ENCODE assay signal across 19 cellular contexts in the genomic region with DNA sequence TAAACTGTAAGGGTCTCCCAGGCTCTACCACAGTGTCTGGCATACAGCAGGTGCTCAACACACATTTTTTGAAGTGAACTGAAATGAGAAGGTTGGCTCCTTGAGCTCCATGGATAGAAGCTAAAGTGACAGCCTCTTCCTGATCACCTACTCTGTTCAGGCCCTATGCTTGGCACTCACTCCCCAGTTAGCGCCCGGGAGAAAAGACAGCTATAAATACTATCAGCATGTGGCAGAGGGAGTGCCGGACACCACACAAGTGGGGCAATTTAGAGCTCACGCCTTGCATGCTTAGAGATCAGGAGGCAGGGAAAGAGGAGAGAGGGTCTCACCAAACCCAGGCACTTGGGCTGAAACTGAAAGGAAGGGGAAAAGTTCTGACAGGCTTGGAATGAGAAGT.
"Had no signal": no experiment of that assay in that cellular context is flagged by ENCODE, and none has a peak within 500 bp of the region (broad histone marks: within the 10 kb centered on the region; RNA-seq: fewer than 3 reads in every experiment).

No MANE protein-coding gene starts in this region.

- DNase-seq: cortex of kidney; left colon; natural killer cell; pancreas; retina; stimulated activated CD4-positive, alpha-beta T cell treated with anti-CD3 and anti-CD28 coated beads, Interleukin-12 subunit alpha, Interleukin-12 subunit beta, amount 100 ng/mL, for 4 hours; stimulated activated CD4-positive, alpha-beta T cell treated with anti-CD3 and anti-CD28 coated beads, Interleukin-4, amount 100 ng/mL, for 1 hour; stimulated activated naive CD4-positive, alpha-beta T cell; stimulated activated naive CD8-positive, alpha-beta T cell treated with anti-CD3 and anti-CD28 coated beads, Interleukin-15, amount 100 ng/mL, for 72 hours; transverse colon; upper lobe of right lung; uterus had no signal

- H3K27ac Mint-ChIP-seq: memory B cell; natural killer cell; stimulated activated naive CD8-positive, alpha-beta T cell treated with anti-CD3 and anti-CD28 coated beads, Interleukin-15, amount 100 ng/mL, for 72 hours had no signal

- H3K4me1 ChIP-seq: pancreas, upper lobe of right lung had no signal

- H3K36me3 ChIP-seq: neutrophil, pancreas, suprapubic skin, transverse colon, upper lobe of right lung, uterus had no signal

- H3K4me3 ChIP-seq: hepatocyte, lung, pancreas, smooth muscle cell, suprapubic skin, transverse colon, upper lobe of right lung, uterus had no signal

- H3K27ac ChIP-seq: hepatocyte, neutrophil, pancreas, suprapubic skin, transverse colon, upper lobe of right lung, uterus had no signal

- H3K36me3 Mint-ChIP-seq: memory B cell, natural killer cell had no signal

- ATAC-seq: left colon, natural killer cell, pancreas, sciatic nerve, upper lobe of right lung had no signal

- H3K4me3 Mint-ChIP-seq: memory B cell; natural killer cell; stimulated activated naive CD8-positive, alpha-beta T cell treated with anti-CD3 and anti-CD28 coated beads, Interleukin-15, amount 100 ng/mL, for 72 hours had no signal

- H3K4me1 Mint-ChIP-seq: memory B cell; natural killer cell; stimulated activated naive CD8-positive, alpha-beta T cell treated with anti-CD3 and anti-CD28 coated beads, Interleukin-15, amount 100 ng/mL, for 72 hours had no signal

- H3K9me3 ChIP-seq: neutrophil, pancreas, suprapubic skin, transverse colon, upper lobe of right lung, uterus had no signal

- H3K9me3 Mint-ChIP-seq: memory B cell; natural killer cell; stimulated activated naive CD8-positive, alpha-beta T cell treated with anti-CD3 and anti-CD28 coated beads, Interleukin-15, amount 100 ng/mL, for 72 hours had no signal
